ENCODE assay signal across 14 cellular contexts in the genomic region with DNA sequence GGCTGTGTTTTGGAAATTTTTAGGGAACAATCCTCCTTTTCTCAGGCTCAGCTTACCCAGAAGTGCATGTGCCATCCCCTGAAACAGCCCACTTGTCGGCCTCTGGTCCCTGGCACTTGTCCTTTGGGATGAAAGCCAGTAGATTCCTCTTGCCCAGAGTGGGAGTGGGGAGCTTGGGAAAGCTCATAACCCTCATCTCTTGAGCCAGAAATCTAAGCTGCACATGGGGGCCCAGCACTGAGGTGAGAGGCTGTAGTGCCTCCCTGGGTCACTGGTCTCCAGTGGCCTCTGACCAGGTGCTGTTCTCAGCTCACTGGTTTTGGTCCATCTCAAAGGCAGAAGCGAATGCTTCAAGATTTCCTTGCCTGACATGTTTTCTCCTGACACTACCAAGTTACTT. TPM values are rescaled to one million over a fixed set of nuclear protein-coding genes. Genes with fewer than 3 reads are reported as not detected.
DNase-seq lines count a peak whose midpoint lies in the region; TF ChIP-seq lines count a peak whose summit lies in the region.
"Had no signal": no experiment of that assay in that cellular context is flagged by ENCODE, and none has a peak within 500 bp of the region (broad histone marks: within the 10 kb centered on the region; RNA-seq: fewer than 3 reads in every experiment).

No MANE protein-coding gene starts in this region.

- no peak overlapping the region for H2AFZ ChIP-seq in parathyroid adenoma

- no peaks in the 10 kb centered on the region for H3K27me3 ChIP-seq in CD8-positive, alpha-beta memory T cell (ENCODE audit: insufficient read depth, low read length, poor library complexity, severe bottlenecking)
- H3K27me3 ChIP-seq in esophagus muscularis mucosa (no peaks in the 10 kb centered on the region), parathyroid adenoma (ENCODE audit: control insufficient read depth, insufficient read depth, low read length) (no peaks in the 10 kb centered on the region), MG63 (no peaks in the 10 kb centered on the region)
- H3K27me3 ChIP-seq: body of pancreas, Peyer's patch, tibial artery had no signal

- H3K27ac Mint-ChIP-seq in CD8-positive, alpha-beta memory T cell = peak overlapping the region in 7 of 8 donors; percentile 7 to 90 (median 71)

- H3K4me3 ChIP-seq in CD8-positive, alpha-beta memory T cell (ENCODE audit: low read length) = no peak overlapping the region
- H3K4me3 ChIP-seq in SK-N-MC (no peak overlapping the region), esophagus muscularis mucosa (no peak overlapping the region), parathyroid adenoma (ENCODE audit: low read depth, low read length) (no peak overlapping the region), MG63 (no peak overlapping the region)
- H3K4me3 ChIP-seq: body of pancreas, Peyer's patch, tibial artery had no signal

- TF ChIP-seq POLR2A in esophagus muscularis mucosa (IDR thresholded peaks at IDR 0.05; ENCODE audit: low read depth) = no peak

- intact Hi-C loops in esophagus muscularis mucosa (cut with DNase I) = no loop called here

- H3K9me3 Mint-ChIP-seq in CD8-positive, alpha-beta memory T cell = no peaks in the 10 kb centered on the region

- TF ChIP-seq CTCF in esophagus muscularis mucosa (IDR thresholded peaks at IDR 0.05) (no peak), parathyroid adenoma (IDR thresholded peaks at IDR 0.05) (no peak)

- H3K36me3 Mint-ChIP-seq in CD8-positive, alpha-beta memory T cell = peaks cover 0 to 65% (median 16%) of the 10 kb centered on the region in 3 donors

- WGBS in esophagus muscularis mucosa = 60% methylated on average over 2 of the region's 2 CpGs

- no peaks in the 10 kb centered on the region for H3K36me3 ChIP-seq in CD8-positive, alpha-beta memory T cell (ENCODE audit: insufficient read depth, low read length)
- H3K36me3 ChIP-seq in SK-N-MC (ENCODE audit: insufficient read depth, low read length) (0 out of 2 replicates have a peak, but pooled peaks cover 4% of the 10 kb centered on the region), esophagus muscularis mucosa (peaks cover 0 to 20% (median 6%) of the 10 kb centered on the region in 4 donors), parathyroid adenoma (ENCODE audit: control insufficient read depth, insufficient read depth, low read length) (no peaks in the 10 kb centered on the region), MG63 (peaks cover 36% of the 10 kb centered on the region)

- peaks cover 24% of the 10 kb centered on the region for H3K4me1 ChIP-seq in CD8-positive, alpha-beta memory T cell (ENCODE audit: insufficient read depth, low read length)
- peaks cover 36 to 85% (median 75%) of the 10 kb centered on the region in 4 donors for H3K4me1 ChIP-seq in esophagus muscularis mucosa
- peaks cover 55% of the 10 kb centered on the region for H3K4me1 ChIP-seq in parathyroid adenoma

- H3K9ac ChIP-seq in SK-N-MC (ENCODE audit: insufficient read length) = no peak overlapping the region
- no peak overlapping the region for H3K9ac ChIP-seq in parathyroid adenoma

- POLR2A ChIA-PET in CD8-positive, alpha-beta memory T cell (lab: Charles Lee) = no interaction called here

- no peak overlapping the region for H3K4me2 ChIP-seq in parathyroid adenoma (ENCODE audit: low read length)

- no peak overlapping the region for H3K27ac ChIP-seq in CD8-positive, alpha-beta memory T cell (ENCODE audit: low read depth, low read length)
- H3K27ac ChIP-seq in SK-N-MC (0 out of 2 replicates have a peak overlapping the region, but pooled peaks have one; percentile 7), esophagus muscularis mucosa (replicated peaks in 1 of 4) (peak overlapping the region; percentile 19 to 61 (median 52)), parathyroid adenoma (peak overlapping the region; percentile 65)
- H3K27ac ChIP-seq: body of pancreas, Peyer's patch had no signal

- no peak for TF ChIP-seq EP300 in esophagus muscularis mucosa (IDR thresholded peaks at IDR 0.05)

- H3K4me3 Mint-ChIP-seq in CD8-positive, alpha-beta memory T cell = peak overlapping the region in 6 of 7 donors; percentile 1 to 85 (median 60)

- no peaks in the 10 kb centered on the region for H3K9me3 ChIP-seq in CD8-positive, alpha-beta memory T cell (ENCODE audit: low read length)
- H3K9me3 ChIP-seq in SK-N-MC (ENCODE audit: low read depth, low read length) (no peaks in the 10 kb centered on the region), esophagus muscularis mucosa (no peaks in the 10 kb centered on the region), parathyroid adenoma (ENCODE audit: control insufficient read depth, low read length) (no peaks in the 10 kb centered on the region), MG63 (no peaks in the 10 kb centered on the region)
- H3K9me3 ChIP-seq: body of pancreas, Peyer's patch, tibial artery had no signal

- peaks cover 33 to 46% (median 33%) of the 10 kb centered on the region in 3 donors for H3K4me1 Mint-ChIP-seq in CD8-positive, alpha-beta memory T cell

- CTCF ChIA-PET in CD8-positive, alpha-beta memory T cell (lab: Charles Lee) = interaction anchor here (1.8 kb wide), 1 partner anchor 34 kb away, joined by 7 read pairs; no protein-coding TSS in a partner anchor

- peaks cover 7% of the 10 kb centered on the region for H3K79me2 ChIP-seq in parathyroid adenoma

- no peaks in the 10 kb centered on the region for H3K27me3 Mint-ChIP-seq in CD8-positive, alpha-beta memory T cell

- DNase-seq in CD8-positive, alpha-beta memory T cell = no peak
- DNase-seq in SK-N-MC (ENCODE audit: low read depth, low spot score) (no peak), esophagus muscularis mucosa (ENCODE audit: extremely low spot score) (no peak), GF-D8 (lab: John Stamatoyannopoulos, UW) (no peak), MG63 (no peak), NCI-H774 (lab: John Stamatoyannopoulos, UW) (no peak)
- DNase-seq: body of pancreas, GDM1, Kasumi-1, NCI-H146, NCI-H510A, tibial artery had no signal

RNA-seq across cellular contexts. Expression of gene FSCN1, which starts 38.6 kb away (rescaled TPM):
- total RNA-seq in CD8-positive, alpha-beta memory T cell = 1 to 10 TPM; 4.8 to 5.7 TPM
- polyA plus RNA-seq in CD8-positive, alpha-beta memory T cell = 0.37 TPM
- 10 to 100 TPM; 15.0 to 28.4 (median 21.2) TPM for total RNA-seq in esophagus muscularis mucosa
- total RNA-seq in MG63 (2014; rRNA removed; shearing (Covaris generic); ENCODE audit: low replicate concordance) = 88.9 and 159 TPM in 2 replicates
